Comparison of ENCODE assay signal across 19 cellular contexts in the genomic region with DNA sequence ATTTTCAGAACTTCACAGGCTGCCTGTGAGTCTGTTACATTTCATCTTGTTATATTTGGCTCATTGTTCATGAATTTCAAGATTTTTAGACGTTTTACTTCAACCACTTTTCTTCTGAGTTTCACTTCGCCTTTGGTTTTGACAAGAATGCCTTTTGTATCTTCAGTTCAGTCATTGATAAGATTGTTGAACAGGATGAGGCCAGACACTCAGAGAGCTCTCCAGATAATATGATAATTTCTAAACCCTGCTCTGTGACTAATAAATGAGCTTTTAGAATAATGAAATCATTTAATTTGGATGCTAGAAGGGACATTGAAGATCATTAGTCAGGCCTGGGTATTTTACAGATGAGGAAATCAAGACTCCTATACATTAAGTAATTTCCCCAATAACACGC.
"Had no signal": no experiment of that assay in that cellular context is flagged by ENCODE, and none has a peak within 500 bp of the region (broad histone marks: within the 10 kb centered on the region; RNA-seq: fewer than 3 reads in every experiment).

No MANE protein-coding gene starts in this region.

- H3K4me3 ChIP-seq: colonic mucosa, esophagus muscularis mucosa, left ventricle myocardium inferior, right atrium auricular region, tibial artery had no signal

- H3K9me3 ChIP-seq: colonic mucosa, esophagus muscularis mucosa, left ventricle myocardium inferior, right atrium auricular region, tibial artery had no signal

- H3K4me3 Mint-ChIP-seq: activated naive CD4-positive, alpha-beta T cell treated with anti-CD3 and anti-CD28 coated beads, Interleukin-2, amount 50 U/mL, for 24 hours had no signal

- H3K4me1 ChIP-seq: colonic mucosa, esophagus muscularis mucosa, right atrium auricular region, tibial artery had no signal

- H3K27me3 Mint-ChIP-seq: activated naive CD4-positive, alpha-beta T cell treated with anti-CD3 and anti-CD28 coated beads, Interleukin-2, amount 50 U/mL, for 24 hours had no signal

- DNase-seq: activated CD4-positive, CD25-positive, alpha-beta regulatory T cell; activated effector memory CD4-positive, alpha-beta T cell treated with anti-CD3 and anti-CD28 coated beads, Interleukin-2, amount 50 U/mL, for 16 hours; activated T-cell treated with anti-CD3 and anti-CD28 coated beads, Interleukin-2, amount 50 U/mL, for 1 hour; caudate nucleus; colonic mucosa; hippocampal formation; kidney; left ventricle myocardium inferior; naive thymus-derived CD4-positive, alpha-beta T cell; posterior cingulate gyrus; stimulated activated CD4-positive, alpha-beta T cell treated with anti-CD3 and anti-CD28 coated beads, Interleukin-15, amount 100 ng/mL, for 24 hours; stimulated activated CD4-positive, alpha-beta T cell treated with anti-CD3 and anti-CD28 coated beads, Interleukin-4, amount 100 ng/mL, for 1 hour; stimulated activated naive CD4-positive, alpha-beta T cell; tibial artery had no signal

- FAIRE-seq: endometrium, kidney, urothelium cell line had no signal

- H3K27ac ChIP-seq: colonic mucosa, esophagus muscularis mucosa, left ventricle myocardium inferior, right atrium auricular region, tibial artery had no signal

- H3K36me3 Mint-ChIP-seq: activated naive CD4-positive, alpha-beta T cell treated with anti-CD3 and anti-CD28 coated beads, Interleukin-2, amount 50 U/mL, for 24 hours had no signal

- ATAC-seq: naive thymus-derived CD4-positive, alpha-beta T cell had no signal

- H3K36me3 ChIP-seq: colonic mucosa, esophagus muscularis mucosa, left ventricle myocardium inferior, right atrium auricular region, tibial artery had no signal

- H3K9me3 Mint-ChIP-seq: activated naive CD4-positive, alpha-beta T cell treated with anti-CD3 and anti-CD28 coated beads, Interleukin-2, amount 50 U/mL, for 24 hours; naive thymus-derived CD4-positive, alpha-beta T cell had no signal

- H3K4me1 Mint-ChIP-seq: activated naive CD4-positive, alpha-beta T cell treated with anti-CD3 and anti-CD28 coated beads, Interleukin-2, amount 50 U/mL, for 24 hours had no signal

- H3K27me3 ChIP-seq: colonic mucosa, esophagus muscularis mucosa, right atrium auricular region, tibial artery had no signal

- H3K27ac Mint-ChIP-seq: activated naive CD4-positive, alpha-beta T cell treated with anti-CD3 and anti-CD28 coated beads, Interleukin-2, amount 50 U/mL, for 24 hours had no signal
